ENCODE assay signal across 2 cellular contexts in genomic region chr20:62646851-62647520, GRCh38.
TF ChIP-seq lines count a peak whose summit lies in the region.

No MANE protein-coding gene starts in this region.

TF ChIP-seq in HEK293, 187 proteins besides CTCF, POLR2A, EP300 and RAD21 (continued from another document):
- no peak for TF ChIP-seq ZNF518A (tag by site-specific recombination; conservative IDR thresholded peaks at IDR 0.05; ENCODE audit: low read depth)
- TF ChIP-seq ZBTB21 (tag by site-specific recombination; IDR thresholded peaks at IDR 0.05): no peak
- no peak for TF ChIP-seq ZEB2 (tag by site-specific recombination; IDR thresholded peaks at IDR 0.05)

TF ChIP-seq in GM12878, 131 proteins besides CTCF, POLR2A, EP300 and RAD21 (continued from another document and continues in another):
- TF ChIP-seq CUX1 (IDR thresholded peaks at IDR 0.05; ENCODE audit: insufficient replicate concordance, low read depth, low read length): no peak
- no peak for TF ChIP-seq CEBPZ (IDR thresholded peaks at IDR 0.05; ENCODE audit: low read depth, low read length)
- no peak for TF ChIP-seq YBX1 (IDR thresholded peaks at IDR 0.05)
- TF ChIP-seq EGR1 (IDR thresholded peaks at IDR 0.05; ENCODE audit: borderline replicate concordance in 1 of 2, low read depth in 2 of 2, low read length in 2 of 2): no peak
- no peak for TF ChIP-seq ZNF274 (IDR thresholded peaks at IDR 0.05; ENCODE audit: insufficient read depth, insufficient read length)
- TF ChIP-seq ZNF622 (IDR thresholded peaks at IDR 0.05): no peak
- TF ChIP-seq LARP7 (IDR thresholded peaks at IDR 0.05): no peak
- TF ChIP-seq MYC (IDR thresholded peaks at IDR 0.05; ENCODE audit: insufficient read depth, insufficient read length, insufficient replicate concordance, low read length, severe bottlenecking): no peak
- no peak for TF ChIP-seq FOS (IDR thresholded peaks at IDR 0.05; ENCODE audit: borderline replicate concordance, extremely low read depth, insufficient read length)
- TF ChIP-seq ZZZ3 (IDR thresholded peaks at IDR 0.05; ENCODE audit: control insufficient read depth, insufficient read length, low read depth): no peak
- no peak for TF ChIP-seq REST (IDR thresholded peaks at IDR 0.05; ENCODE audit: low read depth, low read length)
- TF ChIP-seq IRF4 (IDR thresholded peaks at IDR 0.05; ENCODE audit: low read depth, low read length): no peak
- TF ChIP-seq NBN (IDR thresholded peaks at IDR 0.05): no peak
- TF ChIP-seq SRF (IDR thresholded peaks at IDR 0.05; ENCODE audit: low read depth in 2 of 2, low read length in 2 of 2): peak; percentile 39 to 53; a peak in 2 of 4 replicates
- TF ChIP-seq WRNIP1 (IDR thresholded peaks at IDR 0.05; ENCODE audit: borderline replicate concordance, low read depth, low read length): no peak
- no peak for TF ChIP-seq IRF3 (IDR thresholded peaks at IDR 0.05)
- peak; percentile 91; the same call in 2 of the 3 replicates for TF ChIP-seq POU2F2 (IDR thresholded peaks at IDR 0.05; ENCODE audit: borderline replicate concordance, low read depth, low read length)
- no peak for TF ChIP-seq KAT2A (conservative IDR thresholded peaks at IDR 0.05; ENCODE audit: control insufficient read depth, low read depth, low read length)
- no peak for TF ChIP-seq NR2F1 (conservative IDR thresholded peaks at IDR 0.05)
- no peak for TF ChIP-seq EED (IDR thresholded peaks at IDR 0.05; ENCODE audit: low read depth)
- no peak for TF ChIP-seq GABPA (IDR thresholded peaks at IDR 0.05; ENCODE audit: low read depth)
- TF ChIP-seq ZNF687 (IDR thresholded peaks at IDR 0.05): 0 out of 2 replicates have a peak, but pooled peaks have one; percentile 31
- TF ChIP-seq ZBTB40 (IDR thresholded peaks at IDR 0.05; ENCODE audit: borderline replicate concordance): no peak
- TF ChIP-seq ZBTB11 (CRISPR knock-in tag; IDR thresholded peaks at IDR 0.05): no peak
- TF ChIP-seq IKZF2 (IDR thresholded peaks at IDR 0.05): no peak
